In the genomic region with DNA sequence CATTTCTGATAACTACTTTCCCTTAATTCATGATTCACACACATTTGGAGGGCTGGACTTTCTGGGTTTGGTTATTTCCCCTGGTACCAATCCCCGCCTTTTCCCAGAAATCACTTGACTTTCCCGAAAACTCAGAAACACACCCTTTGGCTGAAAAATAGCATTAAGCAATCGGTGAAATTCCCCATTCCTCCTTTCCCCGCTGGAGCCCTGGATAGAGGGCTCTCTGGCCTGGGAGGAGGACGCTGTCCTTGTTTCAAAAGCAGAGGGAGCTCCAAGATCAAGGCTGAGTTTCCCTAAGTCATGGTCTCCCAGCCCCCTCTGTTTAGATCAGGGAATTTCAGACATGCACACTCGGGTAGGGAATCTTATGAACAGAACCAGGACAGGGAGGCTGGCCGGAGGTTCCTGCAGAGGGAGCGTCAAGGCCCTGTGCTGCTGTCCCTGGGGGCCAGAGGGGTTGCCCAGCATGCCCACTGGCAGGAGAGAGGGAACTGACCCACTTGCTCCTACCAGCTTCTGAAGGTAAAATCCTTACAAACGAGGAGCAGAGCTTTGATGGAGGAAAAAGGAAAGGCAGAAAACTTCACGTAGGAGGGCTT, we compare ENCODE assay signal across 8 cellular contexts. TPM values are rescaled to one million over a fixed set of nuclear protein-coding genes. Genes with fewer than 3 reads are reported as not detected.
DNase-seq lines count a peak whose midpoint lies in the region; TF ChIP-seq lines count a peak whose summit lies in the region.

A gene (plus strand): TSS at position 366 of the 602 bp plus-strand sequence. CDS start 1,195 bp downstream, outside the sequence.

- peak; percentile 93 to 96 for TF ChIP-seq RAD21 in liver (IDR thresholded peaks at IDR 0.05)

- H3K4me3 ChIP-seq in coronary artery, result peak within 1 kb of the TSS; percentile 70
- H3K4me3 ChIP-seq in liver (ENCODE audit: low read depth in 1 of 3, low read length in 3 of 3), result peak within 1 kb of the TSS; percentile 69 to 79 (median 76)
- H3K4me3 ChIP-seq in testis, result peak within 1 kb of the TSS; percentile 24 to 58

- no peak for TF ChIP-seq POLR2A in testis (IDR thresholded peaks at IDR 0.05)

- H3K27me3 ChIP-seq in liver (ENCODE audit: control insufficient read depth in 4 of 4, insufficient read depth in 4 of 4, low read length in 3 of 4) (no peaks in the 10 kb centered on the region), testis (no peaks in the 10 kb centered on the region)

- peak within 1 kb of the TSS; percentile 94 to 98 for H3K9ac ChIP-seq in liver (ENCODE audit: low read depth in 1 of 2, low read length in 2 of 2)

- intact Hi-C loops in testis (cut with DNase I; ENCODE audit: low total_unique reads), result loop anchor here (5.0 kb wide), 1 partner anchor 47 kb away; a partner anchor contains a TSS

- DNase-seq in DMS53 (lab: John Stamatoyannopoulos, UW) (peak; percentile 54), DMS53 treated with DMSO at 0.1 percent for 48 hours (lab: John Stamatoyannopoulos, UW; ENCODE audit: unreplicated experiment) (no peak), coronary artery (ENCODE audit: low spot score) (peak; percentile 94), testis (peak; percentile 81), NCI-H1694 (lab: John Stamatoyannopoulos, UW) (no peak), SKM-1 (lab: John Stamatoyannopoulos, UW; ENCODE audit: unreplicated experiment) (no peak), NCI-H510A treated with DMSO at 0.1 percent for 48 hours (lab: John Stamatoyannopoulos, UW) (no peak)

- H3K27ac ChIP-seq in coronary artery, result peak within 1 kb of the TSS; percentile 83 to 91
- peak within 1 kb of the TSS; percentile 91 to 93 for H3K27ac ChIP-seq in liver (ENCODE audit: low read depth in 1 of 2, low read length in 2 of 2)
- H3K27ac ChIP-seq in testis, result peak within 1 kb of the TSS; percentile 64 to 84

- peaks cover 3 to 39% (median 32%) of the 10 kb centered on the region in 4 donors for H3K4me1 ChIP-seq in liver (ENCODE audit: control insufficient read depth in 4 of 4, insufficient read depth in 4 of 4, low read length in 3 of 4)
- peaks cover 11% of the 10 kb centered on the region for H3K4me1 ChIP-seq in testis

- H3K36me3 ChIP-seq in liver (ENCODE audit: control insufficient read depth in 4 of 4, insufficient read depth in 3 of 4, low read depth in 1 of 4, low read length in 3 of 4) (peaks cover 2 to 22% (median 8%) of the 10 kb centered on the region in 4 donors), testis (ENCODE audit: low read depth, missing control alignments) (no peaks in the 10 kb centered on the region)

- peak; percentile 66 for TF ChIP-seq CTCF in coronary artery (IDR thresholded peaks at IDR 0.05)
- peak; percentile 90 for TF ChIP-seq CTCF in liver (IDR thresholded peaks at IDR 0.05; ENCODE audit: low read depth, low read length, missing input control)
- peak; percentile 66 to 90 (median 86) for TF ChIP-seq CTCF in testis (IDR thresholded peaks at IDR 0.05)

- no peaks in the 10 kb centered on the region for H3K9me3 ChIP-seq in liver (ENCODE audit: control insufficient read depth in 4 of 4, low read length in 3 of 4)
- H3K9me3 ChIP-seq in testis, result no peaks in the 10 kb centered on the region

- WGBS in liver, result 15% methylated on average over 10 of the region's 10 CpGs
- 27 to 43% methylated on average over 9 to 10 of the region's 10 CpGs for WGBS in testis, 2 donors

TF ChIP-seq in liver, 16 proteins besides CTCF, POLR2A, EP300 and RAD21:
- TF ChIP-seq FOXA2 (IDR thresholded peaks at IDR 0.05) (peak; percentile 62), TAF1 (conservative IDR thresholded peaks at IDR 0.05) (peak; percentile 99), HNF4A (conservative IDR thresholded peaks at IDR 0.05) (peak; percentile 45 to 68), NR2F2 (IDR thresholded peaks at IDR 0.05) (peak; percentile 70), JUND (IDR thresholded peaks at IDR 0.05) (peak in 1 of 2 donors; percentile 70), GABPA (IDR thresholded peaks at IDR 0.05 in 1 of 2, conservative IDR thresholded peaks at IDR 0.05 in 1 of 2) (no peak), YY1 (IDR thresholded peaks at IDR 0.05) (peak; percentile 73), EGR1 (IDR thresholded peaks at IDR 0.05; ENCODE audit: low read depth in 2 of 2) (peak; percentile 42 to 66), RXRA (IDR thresholded peaks at IDR 0.05) (peak; percentile 71 to 76), HNF4G (IDR thresholded peaks at IDR 0.05) (peak; percentile 34), SP1 (IDR thresholded peaks at IDR 0.05) (peak; percentile 86), FOXA1 (IDR thresholded peaks at IDR 0.05) (peak; percentile 79)
- TF ChIP-seq, protein P1, sequence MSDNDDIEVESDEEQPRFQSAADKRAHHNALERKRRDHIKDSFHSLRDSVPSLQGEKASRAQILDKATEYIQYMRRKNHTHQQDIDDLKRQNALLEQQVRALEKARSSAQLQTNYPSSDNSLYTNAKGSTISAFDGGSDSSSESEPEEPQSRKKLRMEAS (IDR thresholded peaks at IDR 0.05), result peak; percentile 72
- TF ChIP-seq, protein P2, sequence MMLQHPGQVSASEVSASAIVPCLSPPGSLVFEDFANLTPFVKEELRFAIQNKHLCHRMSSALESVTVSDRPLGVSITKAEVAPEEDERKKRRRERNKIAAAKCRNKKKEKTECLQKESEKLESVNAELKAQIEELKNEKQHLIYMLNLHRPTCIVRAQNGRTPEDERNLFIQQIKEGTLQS (IDR thresholded peaks at IDR 0.05), result peak; percentile 64
- TF ChIP-seq, protein P3, sequence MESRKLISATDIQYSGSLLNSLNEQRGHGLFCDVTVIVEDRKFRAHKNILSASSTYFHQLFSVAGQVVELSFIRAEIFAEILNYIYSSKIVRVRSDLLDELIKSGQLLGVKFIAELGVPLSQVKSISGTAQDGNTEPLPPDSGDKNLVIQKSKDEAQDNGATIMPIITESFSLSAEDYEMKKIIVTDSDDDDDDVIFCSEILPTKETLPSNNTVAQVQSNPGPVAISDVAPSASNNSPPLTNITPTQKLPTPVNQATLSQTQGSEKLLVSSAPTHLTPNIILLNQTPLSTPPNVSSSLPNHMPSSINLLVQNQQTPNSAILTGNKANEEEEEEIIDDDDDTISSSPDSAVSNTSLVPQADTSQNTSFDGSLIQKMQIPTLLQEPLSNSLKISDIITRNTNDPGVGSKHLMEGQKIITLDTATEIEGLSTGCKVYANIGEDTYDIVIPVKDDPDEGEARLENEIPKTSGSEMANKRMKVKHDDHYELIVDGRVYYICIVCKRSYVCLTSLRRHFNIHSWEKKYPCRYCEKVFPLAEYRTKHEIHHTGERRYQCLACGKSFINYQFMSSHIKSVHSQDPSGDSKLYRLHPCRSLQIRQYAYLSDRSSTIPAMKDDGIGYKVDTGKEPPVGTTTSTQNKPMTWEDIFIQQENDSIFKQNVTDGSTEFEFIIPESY (IDR thresholded peaks at IDR 0.05), result peak; percentile 58
- TF ChIP-seq, protein P4, sequence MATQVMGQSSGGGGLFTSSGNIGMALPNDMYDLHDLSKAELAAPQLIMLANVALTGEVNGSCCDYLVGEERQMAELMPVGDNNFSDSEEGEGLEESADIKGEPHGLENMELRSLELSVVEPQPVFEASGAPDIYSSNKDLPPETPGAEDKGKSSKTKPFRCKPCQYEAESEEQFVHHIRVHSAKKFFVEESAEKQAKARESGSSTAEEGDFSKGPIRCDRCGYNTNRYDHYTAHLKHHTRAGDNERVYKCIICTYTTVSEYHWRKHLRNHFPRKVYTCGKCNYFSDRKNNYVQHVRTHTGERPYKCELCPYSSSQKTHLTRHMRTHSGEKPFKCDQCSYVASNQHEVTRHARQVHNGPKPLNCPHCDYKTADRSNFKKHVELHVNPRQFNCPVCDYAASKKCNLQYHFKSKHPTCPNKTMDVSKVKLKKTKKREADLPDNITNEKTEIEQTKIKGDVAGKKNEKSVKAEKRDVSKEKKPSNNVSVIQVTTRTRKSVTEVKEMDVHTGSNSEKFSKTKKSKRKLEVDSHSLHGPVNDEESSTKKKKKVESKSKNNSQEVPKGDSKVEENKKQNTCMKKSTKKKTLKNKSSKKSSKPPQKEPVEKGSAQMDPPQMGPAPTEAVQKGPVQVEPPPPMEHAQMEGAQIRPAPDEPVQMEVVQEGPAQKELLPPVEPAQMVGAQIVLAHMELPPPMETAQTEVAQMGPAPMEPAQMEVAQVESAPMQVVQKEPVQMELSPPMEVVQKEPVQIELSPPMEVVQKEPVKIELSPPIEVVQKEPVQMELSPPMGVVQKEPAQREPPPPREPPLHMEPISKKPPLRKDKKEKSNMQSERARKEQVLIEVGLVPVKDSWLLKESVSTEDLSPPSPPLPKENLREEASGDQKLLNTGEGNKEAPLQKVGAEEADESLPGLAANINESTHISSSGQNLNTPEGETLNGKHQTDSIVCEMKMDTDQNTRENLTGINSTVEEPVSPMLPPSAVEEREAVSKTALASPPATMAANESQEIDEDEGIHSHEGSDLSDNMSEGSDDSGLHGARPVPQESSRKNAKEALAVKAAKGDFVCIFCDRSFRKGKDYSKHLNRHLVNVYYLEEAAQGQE (IDR thresholded peaks at IDR 0.05), result peak; percentile 92

RNA-seq across cellular contexts. Expression of the gene that starts here (rescaled TPM):
- total RNA-seq in liver (1,000 to 10,000 TPM in 1 of 2 donors, 100 to 1,000 TPM in 1; 267 to 2,029 TPM), testis (100 to 1,000 TPM in 1 of 2 donors, 10 to 100 TPM in 1; 86.1 to 190 TPM)
- polyA plus RNA-seq in liver (1,000 to 10,000 TPM; 1,439 to 1,696 TPM), testis (ENCODE audit: insufficient read depth, low read depth, low replicate concordance) (271 TPM)

Comparison
In these comparisons a context has a peak if more than half of its experiments do, and no peak if none do; other contexts are left out.
1. DNase-seq: peak in DMS53 (single experiment), coronary artery (single experiment) and testis (single experiment); none in DMS53 treated with DMSO at 0.1 percent for 48 hours (single experiment), NCI-H1694 (single experiment), SKM-1 (single experiment) and NCI-H510A treated with DMSO at 0.1 percent for 48 hours (single experiment).
2. Peak in every context shown above with its lines, with median percentiles within 50 percentile points of each other: H3K27ac ChIP-seq, H3K4me3 ChIP-seq and CTCF ChIP-seq.